In the genomic region with DNA sequence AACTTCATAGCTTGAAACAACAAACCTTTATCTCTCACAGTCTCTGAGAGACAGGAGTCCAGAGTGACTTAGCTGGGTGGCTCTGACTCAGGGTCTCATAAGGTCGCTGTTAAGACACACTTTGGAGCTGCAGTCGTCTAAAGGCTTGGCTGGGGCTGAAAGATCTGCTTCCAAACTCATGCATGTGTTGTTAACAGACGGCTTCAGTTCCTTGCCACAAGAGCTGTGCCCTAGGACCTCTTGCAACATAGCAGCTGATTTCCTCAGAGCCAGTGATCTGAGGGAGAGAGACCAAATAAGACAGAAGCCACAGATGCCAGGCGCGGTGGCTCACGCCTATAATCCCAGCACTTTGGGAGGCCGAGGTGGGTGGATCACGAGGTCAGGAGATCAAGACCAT, we compare ENCODE assay signal across 13 cellular contexts.
A peak's percentile ranks its signal among the peaks of the same experiment; 100 is the strongest.
DNase-seq lines count a peak whose midpoint lies in the region; ATAC-seq, FAIRE-seq and TF ChIP-seq lines count a peak whose summit lies in the region.
"Had no signal": no experiment of that assay in that cellular context is flagged by ENCODE, and none has a peak within 500 bp of the region (broad histone marks: within the 10 kb centered on the region; RNA-seq: fewer than 3 reads in every experiment).

No MANE protein-coding gene starts in this region.

- intact Hi-C loops in Right ventricle myocardium inferior (cut with DNase I) (no loop called here), cardiac septum (cut with DNase I) (no loop called here), aorta (cut with DNase I) (no loop called here)

- H3K27me3 Mint-ChIP-seq in astrocyte (ENCODE audit: low read depth, unreplicated experiment), result no peaks in the 10 kb centered on the region
- H3K27me3 Mint-ChIP-seq in activated CD4-positive, alpha-beta memory T cell treated with anti-CD3 and anti-CD28 coated beads, Interleukin-2, amount 10 ng/mL, durations not matched to agents 7 days and 5 days, result no peaks in the 10 kb centered on the region
- H3K27me3 Mint-ChIP-seq in naive thymus-derived CD8-positive, alpha-beta T cell, result no peaks in the 10 kb centered on the region

- H3K9me3 Mint-ChIP-seq in astrocyte (ENCODE audit: unreplicated experiment), result peaks cover 16% of the 10 kb centered on the region
- peaks cover 9% of the 10 kb centered on the region for H3K9me3 Mint-ChIP-seq in activated CD4-positive, alpha-beta memory T cell treated with anti-CD3 and anti-CD28 coated beads, Interleukin-2, amount 10 ng/mL, durations not matched to agents 7 days and 5 days
- H3K9me3 Mint-ChIP-seq in naive thymus-derived CD8-positive, alpha-beta T cell, result peaks cover 0 to 11% (median 3%) of the 10 kb centered on the region in 9 donors

- CTCF ChIA-PET in activated CD4-positive, alpha-beta memory T cell treated with anti-CD3 and anti-CD28 coated beads, Interleukin-2, amount 10 ng/mL, durations not matched to agents 7 days and 5 days (lab: Charles Lee), result interaction anchor here (0.6 kb wide), 1 partner anchor 571 kb away, joined by 3 read pairs; no protein-coding TSS in a partner anchor

- H4K20me1 ChIP-seq in astrocyte (ENCODE audit: insufficient read depth, low read length), result no peaks in the 10 kb centered on the region

- H3K9me3 ChIP-seq in astrocyte (ENCODE audit: insufficient read depth, low read depth, low read length), result no peaks in the 10 kb centered on the region
- H3K9me3 ChIP-seq in aorta (ENCODE audit: control insufficient read depth, low read length), result peaks cover 2% of the 10 kb centered on the region
- H3K9me3 ChIP-seq: heart left ventricle had no signal

- no peak overlapping the region for H2AFZ ChIP-seq in astrocyte (ENCODE audit: low read depth, low read length)

- H3K4me1 Mint-ChIP-seq in astrocyte (ENCODE audit: low read depth, unreplicated experiment), result peaks cover 4% of the 10 kb centered on the region
- no peaks in the 10 kb centered on the region for H3K4me1 Mint-ChIP-seq in activated CD4-positive, alpha-beta memory T cell treated with anti-CD3 and anti-CD28 coated beads, Interleukin-2, amount 10 ng/mL, durations not matched to agents 7 days and 5 days
- H3K4me1 Mint-ChIP-seq in naive thymus-derived CD8-positive, alpha-beta T cell, result peaks cover 0 to 2% (median 0%) of the 10 kb centered on the region in 4 donors

- H3K79me2 ChIP-seq in astrocyte (ENCODE audit: insufficient read depth, low read length), result no peaks in the 10 kb centered on the region

- H3K4me1 ChIP-seq in astrocyte (ENCODE audit: insufficient read depth, low read length) (peaks cover 10% of the 10 kb centered on the region), aorta (ENCODE audit: control insufficient read depth in 1 of 2, insufficient read depth in 2 of 2, low read length in 2 of 2) (peaks cover 1 to 3% of the 10 kb centered on the region in 2 donors)

- no peak overlapping the region for H3K4me3 ChIP-seq in astrocyte (ENCODE audit: insufficient read depth, low read depth, low read length)
- H3K4me3 ChIP-seq in aorta (ENCODE audit: low read length in 2 of 2), result no peak overlapping the region
- H3K4me3 ChIP-seq: heart left ventricle had no signal

- POLR2A ChIA-PET in activated CD4-positive, alpha-beta memory T cell treated with anti-CD3 and anti-CD28 coated beads, Interleukin-2, amount 10 ng/mL, durations not matched to agents 7 days and 5 days (lab: Charles Lee), result no interaction called here
- POLR2A ChIA-PET in naive thymus-derived CD8-positive, alpha-beta T cell (lab: Charles Lee), result no interaction called here

- TF ChIP-seq CTCF in astrocyte (IDR thresholded peaks at IDR 0.05; ENCODE audit: insufficient read depth, low read depth, low read length), result no peak
- TF ChIP-seq CTCF in omental fat pad (IDR thresholded peaks at IDR 0.05), result no peak

- H3K27me3 ChIP-seq in astrocyte (ENCODE audit: insufficient read depth, low read length) (no peaks in the 10 kb centered on the region), layer of hippocampus (ENCODE audit: control insufficient read depth, insufficient read depth, low read length) (no peaks in the 10 kb centered on the region), aorta (ENCODE audit: control insufficient read depth in 1 of 2, insufficient read depth in 2 of 2, low read length in 1 of 2) (no peaks in the 10 kb centered on the region)
- H3K27me3 ChIP-seq: heart left ventricle had no signal

- H3K36me3 Mint-ChIP-seq in astrocyte (ENCODE audit: low read depth, unreplicated experiment), result peaks cover 15% of the 10 kb centered on the region
- H3K36me3 Mint-ChIP-seq in activated CD4-positive, alpha-beta memory T cell treated with anti-CD3 and anti-CD28 coated beads, Interleukin-2, amount 10 ng/mL, durations not matched to agents 7 days and 5 days (ENCODE audit: low read depth), result peaks cover 25% of the 10 kb centered on the region
- H3K36me3 Mint-ChIP-seq in naive thymus-derived CD8-positive, alpha-beta T cell, result peaks cover 7 to 50% (median 35%) of the 10 kb centered on the region in 3 donors

- H3K4me2 ChIP-seq in astrocyte (ENCODE audit: low read length), result no peak overlapping the region

- H3K4me3 Mint-ChIP-seq in astrocyte (ENCODE audit: unreplicated experiment), result no peak overlapping the region
- H3K4me3 Mint-ChIP-seq in activated CD4-positive, alpha-beta memory T cell treated with anti-CD3 and anti-CD28 coated beads, Interleukin-2, amount 10 ng/mL, durations not matched to agents 7 days and 5 days, result no peak overlapping the region
- no peak overlapping the region for H3K4me3 Mint-ChIP-seq in naive thymus-derived CD8-positive, alpha-beta T cell

- no peak overlapping the region for H3K9ac ChIP-seq in astrocyte (ENCODE audit: low read length)

- H3K36me3 ChIP-seq in astrocyte (ENCODE audit: insufficient read depth, low read length), result no peaks in the 10 kb centered on the region
- H3K36me3 ChIP-seq in aorta (ENCODE audit: control insufficient read depth in 1 of 2, insufficient read depth in 2 of 2, low read length in 1 of 2), result no peaks in the 10 kb centered on the region

- H3K27ac ChIP-seq in astrocyte (ENCODE audit: low read depth, low read length) (no peak overlapping the region), layer of hippocampus (ENCODE audit: low read depth, low read length) (peak overlapping the region; percentile 16), aorta (ENCODE audit: low read depth in 1 of 2, low read length in 2 of 2) (no peak overlapping the region)
- H3K27ac ChIP-seq: heart left ventricle had no signal

- 82 to 84% methylated on average over 5 to 8 of the region's 8 CpGs for WGBS in aorta, 2 donors

- no peak for DNase-seq in Right ventricle myocardium inferior (ENCODE audit: missing footprints)
- DNase-seq in cardiac septum (ENCODE audit: low spot score), result no peak
- DNase-seq in astrocyte (ENCODE audit: low read depth), result peak; percentile 30
- peak in 1 of 2 donors; percentile 52 for DNase-seq in aorta
- no peak for DNase-seq in activated CD4-positive, alpha-beta memory T cell treated with anti-CD3 and anti-CD28 coated beads, Interleukin-2, amount 10 ng/mL, durations not matched to agents 7 days and 5 days
- DNase-seq in omental fat pad (ENCODE audit: low spot score), result no peak
- DNase-seq in naive thymus-derived CD8-positive, alpha-beta T cell, result no peak
- DNase-seq: activated gamma-delta T cell, kidney glomerular epithelial cell had no signal

- ATAC-seq in Right ventricle myocardium inferior, result peak; percentile 77
- ATAC-seq in aorta (ENCODE audit: low FRiP score), result peak; percentile 39
- ATAC-seq in omental fat pad (ENCODE audit: low FRiP score), result no peak
- ATAC-seq in naive thymus-derived CD8-positive, alpha-beta T cell, result no peak
- ATAC-seq: HCT116 had no signal

- FAIRE-seq in astrocyte (lab: Jason Lieb, UNC), result no peak
- FAIRE-seq: bronchial epithelial cell had no signal

- no peak overlapping the region for H3K27ac Mint-ChIP-seq in astrocyte (ENCODE audit: unreplicated experiment)
- no peak overlapping the region for H3K27ac Mint-ChIP-seq in activated CD4-positive, alpha-beta memory T cell treated with anti-CD3 and anti-CD28 coated beads, Interleukin-2, amount 10 ng/mL, durations not matched to agents 7 days and 5 days
- peak overlapping the region in 1 of 10 donors; percentile 27 for H3K27ac Mint-ChIP-seq in naive thymus-derived CD8-positive, alpha-beta T cell

Comparison
In these comparisons a context has a peak if more than half of its experiments do, and no peak if none do; other contexts are left out.
1. ATAC-seq: peak in Right ventricle myocardium inferior (single experiment) and aorta (single experiment); none in omental fat pad (single experiment) and naive thymus-derived CD8-positive, alpha-beta T cell (0 of 2).